In the genomic region with DNA sequence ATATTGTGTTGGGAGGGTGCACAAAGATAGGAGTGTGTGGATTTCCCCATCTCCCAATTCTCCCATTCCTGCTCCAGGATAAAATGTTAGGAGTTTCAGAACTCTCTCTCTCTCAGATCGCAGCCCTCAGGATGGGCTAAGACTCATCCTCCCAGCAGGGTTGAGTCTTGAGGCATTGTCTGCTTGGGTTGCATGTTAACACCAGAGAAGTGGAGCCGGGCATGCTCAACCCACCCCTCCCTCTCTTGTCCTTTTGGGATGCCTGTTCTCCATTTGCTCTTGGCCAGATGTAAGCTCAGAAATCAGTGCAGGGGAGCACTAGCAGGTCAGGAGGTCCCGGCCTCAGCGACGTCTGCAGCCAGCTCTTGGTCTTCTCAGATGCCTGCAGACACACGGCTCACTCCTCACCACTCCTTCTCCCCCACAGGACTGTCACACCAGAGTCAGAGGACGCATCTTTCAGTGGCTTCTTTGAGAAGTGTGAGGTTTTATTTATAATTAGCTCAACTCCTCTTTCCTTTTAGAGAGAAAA, we compare ENCODE assay signal across 25 cellular contexts.
DNase-seq lines count a peak whose midpoint lies in the region; ATAC-seq and TF ChIP-seq lines count a peak whose summit lies in the region.
"Had no signal": no experiment of that assay in that cellular context is flagged by ENCODE, and none has a peak within 500 bp of the region (broad histone marks: within the 10 kb centered on the region; RNA-seq: fewer than 3 reads in every experiment).

No MANE protein-coding gene starts in this region.

- peak; percentile 13 for DNase-seq in activated effector memory CD4-positive, alpha-beta T cell treated with anti-CD3 and anti-CD28 coated beads, Interleukin-2, amount 50 U/mL, for 16 hours
- no peak for DNase-seq in activated effector memory CD4-positive, alpha-beta T cell treated with Interleukin-2 at 50 U/mL for 16 hours
- DNase-seq in iPS-NIHi11 (ENCODE audit: low spot score) (peak; percentile 34), neural progenitor cell (ENCODE audit: low spot score) (peak; percentile 28)
- no peak for DNase-seq in activated CD4-positive, alpha-beta T cell treated with anti-CD3 and anti-CD28 coated beads, Interleukin-2, amount 50 U/mL, for 1 hour
- DNase-seq: BE2C; CD8-positive, alpha-beta memory T cell; DMS 273 treated with DMSO at 0.1 percent for 48 hours; DMS79; EL; GF-D8; KBM-7; MV-4-11; NCI-H1105; NCI-H1436 treated with DMSO at 0.1 percent for 48 hours; NCI-H187 treated with DMSO at 0.1 percent for 48 hours; NCI-H2171 treated with DMSO at 0.1 percent for 48 hours; NCI-H345; NCI-H510A treated with DMSO at 0.1 percent for 48 hours; NCI-H774; PC-3 had no signal

- peaks cover 11% of the 10 kb centered on the region for H3K9me3 Mint-ChIP-seq in neural progenitor cell

- no peak for TF ChIP-seq CTCF in neural progenitor cell (IDR thresholded peaks at IDR 0.05)

- H3K4me3 ChIP-seq in neural progenitor cell: no peak overlapping the region

- H4K20me1 ChIP-seq in neural progenitor cell (ENCODE audit: low read depth): no peaks in the 10 kb centered on the region

- H3K36me3 ChIP-seq in neural progenitor cell: no peaks in the 10 kb centered on the region
- H3K36me3 ChIP-seq: BE2C had no signal

- H2AFZ ChIP-seq in neural progenitor cell (replicated peaks): no peak overlapping the region

- H3K9me3 ChIP-seq in neural progenitor cell (ENCODE audit: low read depth): no peaks in the 10 kb centered on the region
- H3K9me3 ChIP-seq: BE2C had no signal

- peaks cover 9% of the 10 kb centered on the region for H3K4me1 ChIP-seq in neural progenitor cell
- H3K4me1 ChIP-seq: BE2C had no signal

- H3F3A ChIP-seq in neural progenitor cell (ENCODE audit: low read depth): no peaks in the 10 kb centered on the region

- no peak overlapping the region for H3K4me2 ChIP-seq in neural progenitor cell

- H3K79me2 ChIP-seq in neural progenitor cell (ENCODE audit: low read depth): no peaks in the 10 kb centered on the region

- H3K27me3 Mint-ChIP-seq in neural progenitor cell (ENCODE audit: insufficient read depth, low read depth): peaks cover 13% of the 10 kb centered on the region

- no peaks in the 10 kb centered on the region for H3K27me3 ChIP-seq in neural progenitor cell
- H3K27me3 ChIP-seq: BE2C had no signal

- H3K4me1 Mint-ChIP-seq in neural progenitor cell: peaks cover 13% of the 10 kb centered on the region
- H3K4me1 Mint-ChIP-seq: CD14-positive monocyte; CD8-positive, alpha-beta memory T cell had no signal

- no peaks in the 10 kb centered on the region for H3K36me3 Mint-ChIP-seq in neural progenitor cell
- H3K36me3 Mint-ChIP-seq: CD14-positive monocyte; CD8-positive, alpha-beta memory T cell had no signal

- no peak overlapping the region for H3K9ac ChIP-seq in neural progenitor cell

- H3K4me3 Mint-ChIP-seq in neural progenitor cell: no peak overlapping the region
- H3K4me3 Mint-ChIP-seq: CD14-positive monocyte; CD8-positive, alpha-beta memory T cell had no signal

- ATAC-seq in HG02678 (IDR thresholded peaks at IDR 0.05; ENCODE audit: unreplicated experiment): no peak
- no peak for ATAC-seq in GM21723 (IDR thresholded peaks at IDR 0.05; ENCODE audit: unreplicated experiment)
- ATAC-seq: PC-3 had no signal

- H3K27ac Mint-ChIP-seq in neural progenitor cell: no peak overlapping the region
- H3K27ac Mint-ChIP-seq: CD14-positive monocyte; CD8-positive, alpha-beta memory T cell had no signal

- H3K27ac ChIP-seq in neural progenitor cell: no peak overlapping the region
- H3K27ac ChIP-seq: 22Rv1 had no signal

Comparison
In these comparisons a context has a peak if more than half of its experiments do, and no peak if none do; other contexts are left out.
1. DNase-seq: peak in activated effector memory CD4-positive, alpha-beta T cell treated with anti-CD3 and anti-CD28 coated beads, Interleukin-2, amount 50 U/mL, for 16 hours (single experiment), iPS-NIHi11 (single experiment) and neural progenitor cell (single experiment); none in activated effector memory CD4-positive, alpha-beta T cell treated with Interleukin-2 at 50 U/mL for 16 hours (single experiment) and activated CD4-positive, alpha-beta T cell treated with anti-CD3 and anti-CD28 coated beads, Interleukin-2, amount 50 U/mL, for 1 hour (single experiment).